11 cellular contexts compared by ENCODE assay signal in genomic region chr10:12444-13314, GRCh38. TPM values are rescaled to one million over a fixed set of nuclear protein-coding genes. Genes with fewer than 3 reads are reported as not detected.
DNase-seq lines count a peak whose midpoint lies in the region; ATAC-seq, FAIRE-seq and TF ChIP-seq lines count a peak whose summit lies in the region.
"Not testable (repeated sequence)": the region's sequence is repeated elsewhere in the genome, so short reads cannot be mapped to it uniquely, and the experiment has no call there.
"Had no signal": no experiment of that assay in that cellular context is flagged by ENCODE, and none has a peak within 500 bp of the region (broad histone marks: within the 10 kb centered on the region; RNA-seq: fewer than 3 reads in every experiment).

No MANE protein-coding gene starts in this region.

- H3K27ac Mint-ChIP-seq in activated CD8-positive, alpha-beta T cell treated with anti-CD3 and anti-CD28 coated beads, Interleukin-2, amount 10 ng/mL, durations not matched to agents 7 days and 5 days; stimulated activated naive CD8-positive, alpha-beta T cell treated with anti-CD3 and anti-CD28 coated beads, Interleukin-15, amount 100 ng/mL, for 72 hours: not testable (repeated sequence)

- not testable (repeated sequence) for H3K4me1 Mint-ChIP-seq in activated CD8-positive, alpha-beta T cell treated with anti-CD3 and anti-CD28 coated beads, Interleukin-2, amount 10 ng/mL, durations not matched to agents 7 days and 5 days (ENCODE audit: low read depth); stimulated activated naive CD8-positive, alpha-beta T cell treated with anti-CD3 and anti-CD28 coated beads, Interleukin-15, amount 100 ng/mL, for 72 hours

- not testable (repeated sequence) for TF ChIP-seq CTCF in IMR-90 (conservative IDR thresholded peaks at IDR 0.05; ENCODE audit: low read depth, low read length); K562 (IDR thresholded peaks at IDR 0.05 in 2 of 3, conservative IDR thresholded peaks at IDR 0.05 in 1 of 3; ENCODE audit: insufficient read depth in 2 of 3, low read depth in 1 of 3, low read length in 3 of 3); lower lobe of right lung (IDR thresholded peaks at IDR 0.05); pancreas (IDR thresholded peaks at IDR 0.05)

- TF ChIP-seq POLR2A in IMR-90 (IDR thresholded peaks at IDR 0.05; ENCODE audit: low read depth, low read length); K562 (conservative IDR thresholded peaks at IDR 0.05): not testable (repeated sequence)

- H2AFZ ChIP-seq in IMR-90 (replicated peaks; ENCODE audit: low read length, poor library complexity); K562 (ENCODE audit: low read depth, low read length): not testable (repeated sequence)

- not testable (repeated sequence) for FAIRE-seq in K562 (lab: Jason Lieb, UNC); pancreas (lab: Jason Lieb, UNC)

- not testable (repeated sequence) for H4K8ac ChIP-seq in IMR-90 (ENCODE audit: low read depth in 2 of 2, low read length in 2 of 2)

- H3K79me1 ChIP-seq in IMR-90 (ENCODE audit: low read depth in 1 of 2, low read length in 2 of 2) = not testable (repeated sequence)

- not testable (repeated sequence) for H3K4me2 ChIP-seq in IMR-90 (ENCODE audit: low read depth, low read length); K562 (ENCODE audit: insufficient read depth, low read length)

- TF ChIP-seq EP300 in K562 (IDR thresholded peaks at IDR 0.05; ENCODE audit: low read length) = not testable (repeated sequence)

- intact Hi-C loops in IMR-90 (cut with micrococcal nuclease); K562 (cut with micrococcal nuclease); left ventricle myocardium superior (cut with micrococcal nuclease); lower lobe of right lung (cut with DNase I); pancreas (cut with DNase I): not testable (repeated sequence)

- H3K18ac ChIP-seq in IMR-90 (ENCODE audit: low read depth, low read length) = not testable (repeated sequence)

- H3K4me3 ChIP-seq in IMR-90 (ENCODE audit: insufficient read depth, low read depth, low read length); K562; lower lobe of right lung; pancreas: not testable (repeated sequence)

- WGBS in IMR-90 (ENCODE audit: extremely low coverage in 2 of 2, insufficient read length in 1 of 2), 2 experiments = no CpG with 5 or more reads among the region's 15 CpGs
- 0% methylated on average over 3 of the region's 15 CpGs for WGBS in K562 (ENCODE audit: insufficient coverage, low coverage, missing lambda C conversion rate)
- 89 to 91% methylated on average over 3 of the region's 15 CpGs for WGBS in pancreas, 2 donors

- ATAC-seq in IMR-90 (ENCODE audit: low read depth) = peak; percentile 14; the same call in 1 of the 2 replicates
- peak; percentile 36 for ATAC-seq in activated CD8-positive, alpha-beta T cell treated with anti-CD3 and anti-CD28 coated beads, Interleukin-2, amount 10 ng/mL, durations not matched to agents 7 days and 5 days
- ATAC-seq in K562 = peak; percentile 34
- ATAC-seq in left ventricle myocardium superior = peak; percentile 46
- ATAC-seq in lower lobe of right lung = peak; percentile 58 to 76
- peak in 3 of 4 donors; percentile 43 to 57 (median 46) for ATAC-seq in pancreas
- peak; percentile 57 for ATAC-seq in stimulated activated naive CD8-positive, alpha-beta T cell treated with anti-CD3 and anti-CD28 coated beads, Interleukin-15, amount 100 ng/mL, for 72 hours

- H2AK5ac ChIP-seq in IMR-90 (ENCODE audit: low read depth, low read length) = not testable (repeated sequence)

- H3K27me3 ChIP-seq in IMR-90 (ENCODE audit: control insufficient read depth, insufficient read depth, low read length); K562 (ENCODE audit: control insufficient read depth in 2 of 2, insufficient read depth in 2 of 2, low read length in 2 of 2); lower lobe of right lung (ENCODE audit: low read depth); pancreas: not testable (repeated sequence)

- CTCF ChIA-PET in IMR-90 (lab: Yijun Ruan, JAX); activated CD8-positive, alpha-beta T cell treated with anti-CD3 and anti-CD28 coated beads, Interleukin-2, amount 10 ng/mL, durations not matched to agents 7 days and 5 days (lab: Charles Lee); K562 (lab: Yijun Ruan, JAX; ENCODE audit: low intra/inter-chr PET ratio): not testable (repeated sequence)

- H2BK5ac ChIP-seq in IMR-90 (ENCODE audit: low read depth, low read length, poor library complexity, severe bottlenecking) = not testable (repeated sequence)

- H3K14ac ChIP-seq in IMR-90 (replicated peaks; ENCODE audit: low read depth, low read length) = not testable (repeated sequence)

- not testable (repeated sequence) for H3K23ac ChIP-seq in IMR-90 (ENCODE audit: low read depth, low read length)

- not testable (repeated sequence) for H3K27me3 Mint-ChIP-seq in activated CD8-positive, alpha-beta T cell treated with anti-CD3 and anti-CD28 coated beads, Interleukin-2, amount 10 ng/mL, durations not matched to agents 7 days and 5 days (ENCODE audit: low read depth); stimulated activated naive CD8-positive, alpha-beta T cell treated with anti-CD3 and anti-CD28 coated beads, Interleukin-15, amount 100 ng/mL, for 72 hours

- H3K9me1 ChIP-seq in IMR-90 (ENCODE audit: insufficient read depth, low read length); K562 (ENCODE audit: control insufficient read depth, insufficient read depth, low read length): not testable (repeated sequence)

- not testable (repeated sequence) for H4K5ac ChIP-seq in IMR-90 (ENCODE audit: low read depth, low read length)

- BruUV-seq in IMR-90 (replicated peaks; lab: Mats Ljungman, UMichigan); K562 (replicated peaks; lab: Mats Ljungman, UMichigan): not testable (repeated sequence)

- not testable (repeated sequence) for H4K91ac ChIP-seq in IMR-90 (ENCODE audit: insufficient read depth, low read depth, low read length)

- not testable (repeated sequence) for H3K56ac ChIP-seq in IMR-90 (ENCODE audit: extremely low read depth, insufficient read depth, low read length)

- H3K4me3 Mint-ChIP-seq in activated CD8-positive, alpha-beta T cell treated with anti-CD3 and anti-CD28 coated beads, Interleukin-2, amount 10 ng/mL, durations not matched to agents 7 days and 5 days; stimulated activated naive CD8-positive, alpha-beta T cell treated with anti-CD3 and anti-CD28 coated beads, Interleukin-15, amount 100 ng/mL, for 72 hours: not testable (repeated sequence)

- H3K27ac ChIP-seq in IMR-90 (ENCODE audit: insufficient read depth, low read length); K562 (ENCODE audit: extremely low read depth, low read depth, low read length); lower lobe of right lung; pancreas: not testable (repeated sequence)

- not testable (repeated sequence) for H3K79me2 ChIP-seq in K562 (ENCODE audit: control insufficient read depth, insufficient read depth, low read length)

- H3K4me1 ChIP-seq in IMR-90 (ENCODE audit: control insufficient read depth, insufficient read depth, low read length); K562 (replicated peaks in 1 of 2; ENCODE audit: control insufficient read depth in 2 of 2, insufficient read depth in 2 of 2, low read length in 2 of 2); lower lobe of right lung; pancreas: not testable (repeated sequence)

- dilution Hi-C loops in IMR-90 (cut with HindIII; ENCODE audit: low sequenced_read_pairs, unreplicated experiment) = not testable (repeated sequence)

- not testable (repeated sequence) for H3K9ac ChIP-seq in IMR-90 (ENCODE audit: low read depth, low read length); K562 (ENCODE audit: insufficient read depth in 1 of 2, low read depth in 2 of 2, low read length in 2 of 2)

- in situ Hi-C loops in IMR-90 (cut with MboI; ENCODE audit: low sequenced_read_pairs); K562 (cut with MboI): not testable (repeated sequence)

- POLR2A ChIA-PET in IMR-90 (lab: Charles Lee; ENCODE audit: unreplicated experiment); activated CD8-positive, alpha-beta T cell treated with anti-CD3 and anti-CD28 coated beads, Interleukin-2, amount 10 ng/mL, durations not matched to agents 7 days and 5 days (lab: Charles Lee); K562 (lab: Yijun Ruan, JAX): not testable (repeated sequence)

- TF ChIP-seq RAD21 in IMR-90 (IDR thresholded peaks at IDR 0.05; ENCODE audit: low read length); K562 (CRISPR knock-in tag; conservative IDR thresholded peaks at IDR 0.05 in 1 of 2, IDR thresholded peaks at IDR 0.05 in 1 of 2): not testable (repeated sequence)

- H3K36me3 Mint-ChIP-seq in activated CD8-positive, alpha-beta T cell treated with anti-CD3 and anti-CD28 coated beads, Interleukin-2, amount 10 ng/mL, durations not matched to agents 7 days and 5 days (ENCODE audit: low read depth) = not testable (repeated sequence)

- H3K36me3 ChIP-seq in IMR-90 (ENCODE audit: control insufficient read depth, insufficient read depth, low read length); K562 (ENCODE audit: control insufficient read depth, insufficient read depth, low read length); lower lobe of right lung; pancreas: not testable (repeated sequence)

- not testable (repeated sequence) for H2BK20ac ChIP-seq in IMR-90 (ENCODE audit: low read depth, low read length)

- not testable (repeated sequence) for H3K4ac ChIP-seq in IMR-90 (ENCODE audit: low read depth, low read length)

- H2BK15ac ChIP-seq in IMR-90 (ENCODE audit: low read depth, low read length) = not testable (repeated sequence)

- H3K9me3 ChIP-seq in IMR-90 (ENCODE audit: control insufficient read depth, insufficient read depth, low read length); K562 (replicated peaks; ENCODE audit: control insufficient read depth, insufficient read depth, low read depth, low read length); lower lobe of right lung; pancreas: not testable (repeated sequence)

- not testable (repeated sequence) for H2BK120ac ChIP-seq in IMR-90 (ENCODE audit: low read depth, low read length)

- H4K20me1 ChIP-seq in IMR-90 (ENCODE audit: insufficient read depth, low read length); K562 (replicated peaks; ENCODE audit: control insufficient read depth, insufficient read depth, low read length): not testable (repeated sequence)

- DNase-seq in IMR-90; activated CD8-positive, alpha-beta T cell treated with anti-CD3 and anti-CD28 coated beads, Interleukin-2, amount 10 ng/mL, durations not matched to agents 7 days and 5 days; K562 (ENCODE audit: extremely low read depth in 1 of 4, low spot score in 3 of 4); left ventricle myocardium superior; lower lobe of right lung; stimulated activated naive CD8-positive, alpha-beta T cell treated with anti-CD3 and anti-CD28 coated beads, Interleukin-15, amount 100 ng/mL, for 72 hours: not testable (repeated sequence)
- peak in 1 of 6 donors; percentile 25 for DNase-seq in pancreas

- not testable (repeated sequence) for H2AK9ac ChIP-seq in IMR-90 (replicated peaks; ENCODE audit: low read depth, low read length, poor library complexity)

- not testable (repeated sequence) for H3K9me3 Mint-ChIP-seq in activated CD8-positive, alpha-beta T cell treated with anti-CD3 and anti-CD28 coated beads, Interleukin-2, amount 10 ng/mL, durations not matched to agents 7 days and 5 days (ENCODE audit: insufficient read depth); stimulated activated naive CD8-positive, alpha-beta T cell treated with anti-CD3 and anti-CD28 coated beads, Interleukin-15, amount 100 ng/mL, for 72 hours

RNA-seq across cellular contexts. Expression of gene TUBB8, which starts 36.4 kb away (rescaled TPM):
- total RNA-seq in IMR-90 (2012; rRNA removed) (not detected in 2 replicates), K562 (2014; rRNA removed) (0.04 TPM in 1 of 2 replicates, not detected in the other), K562 (2014; rRNA removed; fragmentation: Illumina TruSeq; extraction: Trizol) (not detected in 2 replicates), K562 (2015; rRNA removed; fragmentation: Illumina TruSeq; extraction: Trizol) (not detected in 2 replicates), K562 (2021) (not detected in 2 replicates), left ventricle myocardium superior (not detected), lower lobe of right lung (0.38 TPM), pancreas (under 1 TPM in 1 of 6 donors, not detected in 5; 0.09 TPM)
- polyA plus RNA-seq in IMR-90 (2012; rRNA removed) (0.04 and 0.07 TPM in 2 replicates), K562 (2011; rRNA removed) (0.07 and 0.08 TPM in 2 replicates), K562 (2014; fragmentation: Illumina TruSeq; extraction: Trizol) (not detected in 2 replicates), K562 (2014; fragmentation: Nextera tagmentation; extraction: Ambion mirVana) (not detected), K562 (2014; rRNA removed) (not detected in 2 replicates), pancreas (under 1 TPM; 0.16 to 0.46 TPM)
- 0.03 and 0.09 TPM in 2 replicates for polyA plus RNA-seq in IMR-90 (2012; cell fraction: cytosol; rRNA removed)
- 0.57 and 0.62 TPM in 2 replicates for polyA plus RNA-seq in IMR-90 (2012; cell fraction: nucleus; rRNA removed; ENCODE audit: low replicate concordance)
- total RNA-seq in activated CD8-positive, alpha-beta T cell treated with anti-CD3 and anti-CD28 coated beads, Interleukin-2, amount 10 ng/mL, durations not matched to agents 7 days and 5 days = not detected
- 0.21 TPM in 1 of 2 replicates, not detected in the other for total RNA-seq in K562 (2011; cell fraction: chromatin; rRNA removed; ENCODE audit: low replicate concordance)
- total RNA-seq in K562 (2011; cell fraction: nucleolus; rRNA removed) = not detected in 2 replicates
- not detected in 2 replicates for total RNA-seq in K562 (2011; cell fraction: nucleoplasm; rRNA removed)
- 0.09 TPM in 1 of 2 replicates, not detected in the other for polyA plus RNA-seq in K562 (2011; cell fraction: cytosol; rRNA removed)
- polyA plus RNA-seq in K562 (2011; cell fraction: nucleus; rRNA removed) = 0.06 and 0.15 TPM in 2 replicates
- not detected in 2 replicates for polyA plus RNA-seq in K562 (2012)
- polyA minus RNA-seq in K562 (2011; rRNA and poly(A)+ RNA removed) = not detected in 2 replicates
- polyA minus RNA-seq in K562 (2011; cell fraction: cytosol; rRNA and poly(A)+ RNA removed) = not detected in 2 replicates
- polyA minus RNA-seq in K562 (2011; cell fraction: nucleus; rRNA and poly(A)+ RNA removed) = not detected in 2 replicates
- total RNA-seq: CD4-positive, alpha-beta memory T cell; HFFc6; HT1080; Right ventricle myocardium inferior had no signal
- polyA plus RNA-seq: CD4-positive, alpha-beta memory T cell had no signal

Comparison
In these comparisons a context has a peak if more than half of its experiments do, and no peak if none do; other contexts are left out.
1. ATAC-seq: peak in every context shown above with its lines; median percentile 67 in lower lobe of right lung; 57 in stimulated activated naive CD8-positive, alpha-beta T cell treated with anti-CD3 and anti-CD28 coated beads, Interleukin-15, amount 100 ng/mL, for 72 hours; 46 in left ventricle myocardium superior; 46 in pancreas; 36 in activated CD8-positive, alpha-beta T cell treated with anti-CD3 and anti-CD28 coated beads, Interleukin-2, amount 10 ng/mL, durations not matched to agents 7 days and 5 days; 34 in K562; 14 in IMR-90.